ENCODE assay signal across 8 cellular contexts in genomic region chr17:17836818-17837379, GRCh38. TPM values are rescaled to one million over a fixed set of nuclear protein-coding genes. Genes with fewer than 3 reads are reported as not detected.
DNase-seq lines count a peak whose midpoint lies in the region; ATAC-seq, FAIRE-seq and TF ChIP-seq lines count a peak whose summit lies in the region.

Gene SREBF1 (minus strand): TSS chr17:17836986. CDS start chr17:17836817, 169 bp downstream.

- H3K9me3 ChIP-seq in ovary (no peaks in the 10 kb centered on the region), vagina (no peaks in the 10 kb centered on the region)

- H2AFZ ChIP-seq in ACC112 (ENCODE audit: low read length, unreplicated experiment), result peak within 1 kb of the TSS; percentile 36

- TF ChIP-seq CTCF in ovary (IDR thresholded peaks at IDR 0.05) (no peak), vagina (IDR thresholded peaks at IDR 0.05) (no peak)

- FAIRE-seq in GM18507 (lab: Jason Lieb, UNC), result peak; percentile 12

- no peaks in the 10 kb centered on the region for H3K36me3 Mint-ChIP-seq in activated naive CD4-positive, alpha-beta T cell treated with anti-CD3 and anti-CD28 coated beads, Interleukin-2, amount 50 U/mL, for 24 hours

- H3K4me1 ChIP-seq in ACC112 (ENCODE audit: control insufficient read depth, insufficient read depth, low read length, unreplicated experiment) (peaks cover 58% of the 10 kb centered on the region), ovary (ENCODE audit: insufficient read depth) (peaks cover 23% of the 10 kb centered on the region), vagina (peaks cover 81% of the 10 kb centered on the region)

- 5 to 10% (median 7%) methylated on average over 45 to 52 of the region's 52 CpGs for WGBS in ovary, 3 donors

- no peak for DNase-seq in GM18507 (ENCODE audit: extremely low spot score, insufficient read length, low read depth)
- DNase-seq in RPMI8226, result peak; percentile 74
- peak in 37 of 42 donors; percentile 28 to 86 (median 72) for DNase-seq in head of caudate nucleus
- DNase-seq in ovary, result peak; percentile 63 to 80 (median 70)
- DNase-seq in vagina (ENCODE audit: extremely low spot score in 2 of 2), result no peak

- ATAC-seq in HG03025 (IDR thresholded peaks at IDR 0.05; ENCODE audit: low FRiP score, unreplicated experiment), result peak; percentile 19

- peaks cover 72% of the 10 kb centered on the region for H3K4me1 Mint-ChIP-seq in activated naive CD4-positive, alpha-beta T cell treated with anti-CD3 and anti-CD28 coated beads, Interleukin-2, amount 50 U/mL, for 24 hours

- H3K36me3 ChIP-seq in ACC112 (ENCODE audit: insufficient read depth, low read length) (0 out of 2 replicates have a peak, but pooled peaks cover 5% of the 10 kb centered on the region), ovary (no peaks in the 10 kb centered on the region), vagina (no peaks in the 10 kb centered on the region)

- no peak for TF ChIP-seq POLR2A in ovary (IDR thresholded peaks at IDR 0.05)
- TF ChIP-seq POLR2A in vagina (IDR thresholded peaks at IDR 0.05), result peak in 1 of 2 donors; percentile 52

- TF ChIP-seq EP300 in ovary (IDR thresholded peaks at IDR 0.05), result no peak

- peaks cover 33% of the 10 kb centered on the region for H3K79me2 ChIP-seq in ACC112 (ENCODE audit: control insufficient read depth, insufficient read depth, low read length, unreplicated experiment)

- intact Hi-C loops in head of caudate nucleus (cut with DNase I), result no loop called here
- intact Hi-C loops in ovary (cut with DNase I), result no loop called here
- intact Hi-C loops in vagina (cut with DNase I), result no loop called here

- H3K9me3 Mint-ChIP-seq in activated naive CD4-positive, alpha-beta T cell treated with anti-CD3 and anti-CD28 coated beads, Interleukin-2, amount 50 U/mL, for 24 hours, result no peaks in the 10 kb centered on the region

- H3K27me3 ChIP-seq in ACC112 (ENCODE audit: insufficient read depth, low read length), result no peaks in the 10 kb centered on the region
- no peaks in the 10 kb centered on the region for H3K27me3 ChIP-seq in ovary
- no peaks in the 10 kb centered on the region for H3K27me3 ChIP-seq in vagina

- H3K4me3 ChIP-seq in ACC112 (ENCODE audit: low read depth, low read length) (peak within 1 kb of the TSS; percentile 87), ovary (peak within 1 kb of the TSS; percentile 76), vagina (peak within 1 kb of the TSS; percentile 77 to 80)

- H3K27me3 Mint-ChIP-seq in activated naive CD4-positive, alpha-beta T cell treated with anti-CD3 and anti-CD28 coated beads, Interleukin-2, amount 50 U/mL, for 24 hours, result no peaks in the 10 kb centered on the region

- H3K27ac Mint-ChIP-seq in activated naive CD4-positive, alpha-beta T cell treated with anti-CD3 and anti-CD28 coated beads, Interleukin-2, amount 50 U/mL, for 24 hours, result peak within 1 kb of the TSS; percentile 98

- peak within 1 kb of the TSS; percentile 92 for H3K4me3 Mint-ChIP-seq in activated naive CD4-positive, alpha-beta T cell treated with anti-CD3 and anti-CD28 coated beads, Interleukin-2, amount 50 U/mL, for 24 hours

- H3K27ac ChIP-seq in ACC112 (ENCODE audit: low read depth, low read length) (peak within 1 kb of the TSS; percentile 90), ovary (peak within 1 kb of the TSS; percentile 91 to 99), vagina (peak within 1 kb of the TSS; percentile 97)

RNA-seq across cellular contexts. Expression of gene SREBF1, which starts in this region (rescaled TPM):
- 100 to 1,000 TPM in 3 of 7 donors, 10 to 100 TPM in 4; 30.3 to 190 (median 97.4) TPM for total RNA-seq in ovary
- 10 to 100 TPM; 24.3 to 44.3 TPM for polyA plus RNA-seq in ovary
- total RNA-seq in vagina, result 84.0 TPM

Comparison
In these comparisons a context has a peak if more than half of its experiments do, and no peak if none do; other contexts are left out.
1. DNase-seq: peak in RPMI8226 (single experiment), head of caudate nucleus (37 of 42) and ovary (5 of 5); none in GM18507 (single experiment) and vagina (0 of 2).
2. Peak in every context shown above with its lines, with median percentiles within 50 percentile points of each other: H3K27ac ChIP-seq and H3K4me3 ChIP-seq.